Comparison of ENCODE assay signal across 1 cellular context in the genomic region with DNA sequence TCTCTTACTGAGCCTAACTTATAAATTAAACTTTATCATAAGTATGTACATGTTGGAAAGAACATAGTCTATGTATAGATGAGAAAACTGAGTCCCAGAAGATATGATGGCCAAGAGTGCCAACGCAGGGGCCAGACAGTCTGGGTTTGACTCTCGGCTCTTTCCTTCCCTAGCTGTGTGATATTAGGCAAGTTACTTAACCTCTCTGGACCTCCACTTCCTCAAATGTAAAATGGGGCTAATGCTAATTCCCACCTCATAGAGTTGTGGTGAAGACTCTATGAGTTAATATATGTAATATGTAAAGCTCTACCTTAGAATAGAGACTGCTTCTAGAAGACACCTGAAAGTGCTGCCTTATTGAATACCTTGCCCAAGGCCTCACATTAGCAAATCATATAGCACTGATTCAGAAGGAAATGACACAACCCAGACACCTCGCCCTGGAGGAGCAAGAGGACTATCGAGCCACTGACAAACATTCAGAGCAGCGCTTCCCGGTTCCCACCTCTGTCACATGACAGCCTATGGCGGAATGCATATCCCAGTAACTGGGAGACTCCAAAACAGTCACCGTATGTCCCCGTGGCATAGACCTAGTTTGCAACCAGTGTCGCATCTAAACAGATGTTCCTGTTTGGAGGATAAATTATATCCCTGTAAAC.
TF ChIP-seq lines count a peak whose summit lies in the region.

No MANE protein-coding gene starts in this region.

TF ChIP-seq in endothelial cell of umbilical vein, 7 proteins besides CTCF, POLR2A, EP300 and RAD21:
- TF ChIP-seq FOS (IDR thresholded peaks at IDR 0.05; ENCODE audit: borderline replicate concordance, insufficient read depth, low read length) (no peak), JUN (IDR thresholded peaks at IDR 0.05; ENCODE audit: borderline replicate concordance, insufficient read depth, insufficient read length, low read depth) (no peak), MYC (IDR thresholded peaks at IDR 0.05; ENCODE audit: low read depth, low read length) (no peak), MAX (IDR thresholded peaks at IDR 0.05; ENCODE audit: insufficient read depth, insufficient read length) (no peak), POLR2AphosphoS5 (IDR thresholded peaks at IDR 0.05; ENCODE audit: insufficient read depth, low read depth, low read length) (no peak), GATA2 (IDR thresholded peaks at IDR 0.05; ENCODE audit: insufficient read depth, insufficient read length, low read depth, low read length) (no peak), EZH2 (IDR thresholded peaks at IDR 0.05; ENCODE audit: borderline replicate concordance, low read depth, low read length, severe bottlenecking) (no peak)
